ENCODE assay signal across 13 cellular contexts in the genomic region with DNA sequence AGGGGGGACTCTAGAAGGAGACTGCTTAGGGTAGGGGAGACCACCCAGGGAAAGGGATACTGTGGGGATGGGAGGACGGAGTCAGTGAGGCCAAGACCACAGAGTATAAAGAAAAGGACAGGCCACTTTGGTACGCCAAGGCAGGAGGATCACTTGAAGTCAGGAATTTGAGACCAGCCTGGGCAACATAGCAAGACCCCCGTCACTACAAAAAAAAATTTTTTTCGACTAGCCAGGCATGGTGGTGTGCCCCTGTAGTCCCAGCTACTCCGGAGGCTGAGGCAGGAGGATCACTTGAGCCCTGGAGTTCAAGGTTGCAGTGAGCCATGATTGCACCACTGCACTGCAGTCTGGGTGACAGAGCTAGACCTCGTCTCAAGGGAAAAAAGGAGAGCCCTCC. TPM values are rescaled to one million over a fixed set of nuclear protein-coding genes. Genes with fewer than 3 reads are reported as not detected.
DNase-seq lines count a peak whose midpoint lies in the region; ATAC-seq lines count a peak whose summit lies in the region.
"Had no signal": no experiment of that assay in that cellular context is flagged by ENCODE, and none has a peak within 500 bp of the region (broad histone marks: within the 10 kb centered on the region; RNA-seq: fewer than 3 reads in every experiment).

No MANE protein-coding gene starts in this region.

- H3K9me3 Mint-ChIP-seq in activated CD4-positive, alpha-beta memory T cell treated with anti-CD3 and anti-CD28 coated beads for 36 hours = no peaks in the 10 kb centered on the region
- no peaks in the 10 kb centered on the region for H3K9me3 Mint-ChIP-seq in activated CD4-positive, alpha-beta memory T cell treated with anti-CD3 and anti-CD28 coated beads, Interleukin-2, amount 10 ng/mL, durations not matched to agents 7 days and 5 days
- no peaks in the 10 kb centered on the region for H3K9me3 Mint-ChIP-seq in T-cell
- no peaks in the 10 kb centered on the region for H3K9me3 Mint-ChIP-seq in naive thymus-derived CD8-positive, alpha-beta T cell
- H3K9me3 Mint-ChIP-seq: GM23338 had no signal

- ATAC-seq in T-cell (replicated peaks in 1 of 4) (peak in 1 of 4 experiments; percentile 18), left ventricle myocardium superior (no peak), GM21528 (IDR thresholded peaks at IDR 0.05; ENCODE audit: low FRiP score, unreplicated experiment) (no peak)
- no peak for ATAC-seq in naive thymus-derived CD8-positive, alpha-beta T cell

- peak overlapping the region; percentile 20 for H3K4me3 Mint-ChIP-seq in activated CD4-positive, alpha-beta memory T cell treated with anti-CD3 and anti-CD28 coated beads for 36 hours
- no peak overlapping the region for H3K4me3 Mint-ChIP-seq in activated CD4-positive, alpha-beta memory T cell treated with anti-CD3 and anti-CD28 coated beads, Interleukin-2, amount 10 ng/mL, durations not matched to agents 7 days and 5 days
- H3K4me3 Mint-ChIP-seq in T-cell = peak overlapping the region; percentile 74 to 78 (median 74)
- H3K4me3 Mint-ChIP-seq in naive thymus-derived CD8-positive, alpha-beta T cell = peak overlapping the region; percentile 76 to 91 (median 82)
- H3K4me3 Mint-ChIP-seq: GM23338 had no signal

- no peaks in the 10 kb centered on the region for H3K27me3 Mint-ChIP-seq in activated CD4-positive, alpha-beta memory T cell treated with anti-CD3 and anti-CD28 coated beads for 36 hours
- H3K27me3 Mint-ChIP-seq in activated CD4-positive, alpha-beta memory T cell treated with anti-CD3 and anti-CD28 coated beads, Interleukin-2, amount 10 ng/mL, durations not matched to agents 7 days and 5 days = peaks cover 2% of the 10 kb centered on the region
- H3K27me3 Mint-ChIP-seq in T-cell = no peaks in the 10 kb centered on the region
- peaks cover 0 to 2% (median 0%) of the 10 kb centered on the region in 5 donors for H3K27me3 Mint-ChIP-seq in naive thymus-derived CD8-positive, alpha-beta T cell

- H3K36me3 Mint-ChIP-seq in activated CD4-positive, alpha-beta memory T cell treated with anti-CD3 and anti-CD28 coated beads for 36 hours = no peaks in the 10 kb centered on the region
- H3K36me3 Mint-ChIP-seq in activated CD4-positive, alpha-beta memory T cell treated with anti-CD3 and anti-CD28 coated beads, Interleukin-2, amount 10 ng/mL, durations not matched to agents 7 days and 5 days (ENCODE audit: low read depth) = no peaks in the 10 kb centered on the region
- no peaks in the 10 kb centered on the region for H3K36me3 Mint-ChIP-seq in T-cell
- H3K36me3 Mint-ChIP-seq in naive thymus-derived CD8-positive, alpha-beta T cell = no peaks in the 10 kb centered on the region

- H3K27ac Mint-ChIP-seq in activated CD4-positive, alpha-beta memory T cell treated with anti-CD3 and anti-CD28 coated beads for 36 hours = no peak overlapping the region
- no peak overlapping the region for H3K27ac Mint-ChIP-seq in activated CD4-positive, alpha-beta memory T cell treated with anti-CD3 and anti-CD28 coated beads, Interleukin-2, amount 10 ng/mL, durations not matched to agents 7 days and 5 days
- H3K27ac Mint-ChIP-seq in T-cell = peak overlapping the region; percentile 90 to 92
- peak overlapping the region; percentile 87 to 96 (median 92) for H3K27ac Mint-ChIP-seq in naive thymus-derived CD8-positive, alpha-beta T cell
- H3K27ac Mint-ChIP-seq: GM23338 had no signal

- no peak for DNase-seq in activated CD4-positive, alpha-beta memory T cell treated with anti-CD3 and anti-CD28 coated beads for 36 hours
- no peak for DNase-seq in activated CD4-positive, alpha-beta memory T cell treated with anti-CD3 and anti-CD28 coated beads, Interleukin-2, amount 10 ng/mL, durations not matched to agents 7 days and 5 days
- DNase-seq in T-cell = no peak
- DNase-seq in naive thymus-derived CD8-positive, alpha-beta T cell = no peak
- DNase-seq in left ventricle myocardium superior = no peak
- DNase-seq: NCI-H1048, NCI-H2227 treated with DMSO at 0.1 percent for 48 hours, T1000, tibial artery had no signal

- intact Hi-C loops in activated CD4-positive, alpha-beta memory T cell treated with anti-CD3 and anti-CD28 coated beads for 36 hours (cut with micrococcal nuclease) = no loop called here
- intact Hi-C loops in left ventricle myocardium superior (cut with micrococcal nuclease) = no loop called here

- CTCF ChIA-PET in activated CD4-positive, alpha-beta memory T cell treated with anti-CD3 and anti-CD28 coated beads for 36 hours (lab: Charles Lee) = interaction anchor here (0.7 to 1.3 kb wide), 4 partner anchors 23 to 174 kb away, joined by 3 to 4 read pairs (median 3); a partner anchor contains a TSS
- CTCF ChIA-PET in activated CD4-positive, alpha-beta memory T cell treated with anti-CD3 and anti-CD28 coated beads, Interleukin-2, amount 10 ng/mL, durations not matched to agents 7 days and 5 days (lab: Charles Lee) = no interaction called here
- CTCF ChIA-PET in T-cell (lab: Charles Lee) = interaction anchor here in 1 of 2 donors (0.6 kb wide), 1 partner anchor 116 kb away, joined by 3 read pairs; no protein-coding TSS in a partner anchor

- H3K4me1 Mint-ChIP-seq in activated CD4-positive, alpha-beta memory T cell treated with anti-CD3 and anti-CD28 coated beads for 36 hours (ENCODE audit: low read depth) = peaks cover 20% of the 10 kb centered on the region
- peaks cover 21% of the 10 kb centered on the region for H3K4me1 Mint-ChIP-seq in activated CD4-positive, alpha-beta memory T cell treated with anti-CD3 and anti-CD28 coated beads, Interleukin-2, amount 10 ng/mL, durations not matched to agents 7 days and 5 days
- H3K4me1 Mint-ChIP-seq in T-cell = peaks cover 29 to 33% (median 29%) of the 10 kb centered on the region in 3 donors
- peaks cover 18 to 36% (median 29%) of the 10 kb centered on the region in 4 donors for H3K4me1 Mint-ChIP-seq in naive thymus-derived CD8-positive, alpha-beta T cell
- H3K4me1 Mint-ChIP-seq: GM23338 had no signal

- POLR2A ChIA-PET in activated CD4-positive, alpha-beta memory T cell treated with anti-CD3 and anti-CD28 coated beads for 36 hours (lab: Charles Lee) = no interaction called here
- POLR2A ChIA-PET in activated CD4-positive, alpha-beta memory T cell treated with anti-CD3 and anti-CD28 coated beads, Interleukin-2, amount 10 ng/mL, durations not matched to agents 7 days and 5 days (lab: Charles Lee) = no interaction called here
- POLR2A ChIA-PET in T-cell (lab: Charles Lee) = no interaction called here
- POLR2A ChIA-PET in naive thymus-derived CD8-positive, alpha-beta T cell (lab: Charles Lee) = interaction anchor here (0.7 to 3.5 kb wide), 5 partner anchors 9 to 591 kb away, joined by 5 to 13 read pairs (median 8); a partner anchor contains a TSS

RNA-seq across cellular contexts. Expression of a gene that starts 6.6 kb away (rescaled TPM):
- total RNA-seq in activated CD4-positive, alpha-beta memory T cell treated with anti-CD3 and anti-CD28 coated beads for 36 hours = under 1 TPM in 1 of 2 experiments, not detected in 1; 0.34 TPM
- not detected for total RNA-seq in activated CD4-positive, alpha-beta memory T cell treated with anti-CD3 and anti-CD28 coated beads, Interleukin-2, amount 10 ng/mL, durations not matched to agents 7 days and 5 days
- total RNA-seq in T-cell (not detected), left ventricle myocardium superior (not detected)
- total RNA-seq in naive thymus-derived CD8-positive, alpha-beta T cell = not detected
- not detected for polyA plus RNA-seq in naive thymus-derived CD8-positive, alpha-beta T cell
- total RNA-seq: A673, GM23338 had no signal
- polyA plus RNA-seq: GM23338, neural cell had no signal

RNA-seq across cellular contexts. Expression of a gene that starts 10.4 kb away (rescaled TPM):
- not detected for total RNA-seq in activated CD4-positive, alpha-beta memory T cell treated with anti-CD3 and anti-CD28 coated beads for 36 hours
- not detected for total RNA-seq in activated CD4-positive, alpha-beta memory T cell treated with anti-CD3 and anti-CD28 coated beads, Interleukin-2, amount 10 ng/mL, durations not matched to agents 7 days and 5 days
- total RNA-seq in T-cell (not detected), left ventricle myocardium superior (not detected)
- not detected for total RNA-seq in naive thymus-derived CD8-positive, alpha-beta T cell
- under 1 TPM in 2 of 3 donors, not detected in 1; 0.11 to 0.17 TPM for polyA plus RNA-seq in naive thymus-derived CD8-positive, alpha-beta T cell
- total RNA-seq: A673, GM23338 had no signal
- polyA plus RNA-seq: GM23338, neural cell had no signal

RNA-seq across cellular contexts. Expression of a gene that starts 30.0 kb away (rescaled TPM):
- total RNA-seq in activated CD4-positive, alpha-beta memory T cell treated with anti-CD3 and anti-CD28 coated beads for 36 hours = not detected
- total RNA-seq in activated CD4-positive, alpha-beta memory T cell treated with anti-CD3 and anti-CD28 coated beads, Interleukin-2, amount 10 ng/mL, durations not matched to agents 7 days and 5 days = not detected
- not detected for total RNA-seq in T-cell
- not detected for total RNA-seq in naive thymus-derived CD8-positive, alpha-beta T cell
- not detected for polyA plus RNA-seq in naive thymus-derived CD8-positive, alpha-beta T cell
- not detected for total RNA-seq in left ventricle myocardium superior
- total RNA-seq: A673, GM23338 had no signal
- polyA plus RNA-seq: GM23338, neural cell had no signal

RNA-seq across cellular contexts. Expression of a gene that starts 34.1 kb away (rescaled TPM):
- not detected for total RNA-seq in activated CD4-positive, alpha-beta memory T cell treated with anti-CD3 and anti-CD28 coated beads for 36 hours
- not detected for total RNA-seq in activated CD4-positive, alpha-beta memory T cell treated with anti-CD3 and anti-CD28 coated beads, Interleukin-2, amount 10 ng/mL, durations not matched to agents 7 days and 5 days
- total RNA-seq in T-cell = 1 to 10 TPM in 2 of 5 donors, under 1 TPM in 1, not detected in 2; 0.82 to 1.7 (median 1.1) TPM
- not detected for total RNA-seq in naive thymus-derived CD8-positive, alpha-beta T cell
- polyA plus RNA-seq in naive thymus-derived CD8-positive, alpha-beta T cell = not detected
- total RNA-seq in left ventricle myocardium superior = not detected
- total RNA-seq: A673, GM23338 had no signal
- polyA plus RNA-seq: GM23338, neural cell had no signal

RNA-seq across cellular contexts. Expression of a gene that starts 41.4 kb away (rescaled TPM):
- total RNA-seq in activated CD4-positive, alpha-beta memory T cell treated with anti-CD3 and anti-CD28 coated beads for 36 hours = not detected
- not detected for total RNA-seq in activated CD4-positive, alpha-beta memory T cell treated with anti-CD3 and anti-CD28 coated beads, Interleukin-2, amount 10 ng/mL, durations not matched to agents 7 days and 5 days
- total RNA-seq in T-cell (under 1 TPM in 3 of 5 donors, not detected in 2; 0.23 to 0.46 (median 0.41) TPM), left ventricle myocardium superior (not detected)
- not detected for total RNA-seq in naive thymus-derived CD8-positive, alpha-beta T cell
- polyA plus RNA-seq in naive thymus-derived CD8-positive, alpha-beta T cell = not detected
- total RNA-seq: A673 had no signal
- polyA plus RNA-seq: neural cell had no signal

Comparison
In these comparisons a context has a peak if more than half of its experiments do, and no peak if none do; other contexts are left out.
1. H3K27ac Mint-ChIP-seq: peak in T-cell (2 of 2) and naive thymus-derived CD8-positive, alpha-beta T cell (10 of 10); none in activated CD4-positive, alpha-beta memory T cell treated with anti-CD3 and anti-CD28 coated beads for 36 hours (single experiment) and activated CD4-positive, alpha-beta memory T cell treated with anti-CD3 and anti-CD28 coated beads, Interleukin-2, amount 10 ng/mL, durations not matched to agents 7 days and 5 days (single experiment).